Comparison of ENCODE assay signal across 13 cellular contexts in the genomic region with DNA sequence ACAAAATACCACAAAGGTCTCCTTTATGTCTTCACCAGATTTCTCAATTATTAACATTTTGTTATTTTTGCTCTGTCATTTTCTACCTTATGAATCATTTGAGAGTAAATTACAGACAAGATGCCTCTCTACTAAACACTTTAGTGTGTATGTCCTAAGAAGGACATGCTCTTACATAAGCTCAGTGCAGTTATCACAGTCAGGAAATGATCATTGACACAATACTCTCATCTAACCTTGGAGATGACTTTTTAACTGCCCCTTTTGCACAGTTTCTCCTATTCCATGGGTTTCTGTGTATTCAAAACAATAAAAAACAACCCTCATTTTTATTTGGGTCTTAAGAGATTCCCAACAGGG.
A peak's percentile ranks its signal among the peaks of the same experiment; 100 is the strongest.
DNase-seq lines count a peak whose midpoint lies in the region; ATAC-seq, FAIRE-seq and TF ChIP-seq lines count a peak whose summit lies in the region.
"Had no signal": no experiment of that assay in that cellular context is flagged by ENCODE, and none has a peak within 500 bp of the region (broad histone marks: within the 10 kb centered on the region; RNA-seq: fewer than 3 reads in every experiment).

No MANE protein-coding gene starts in this region.

- no peaks in the 10 kb centered on the region for H3K79me2 ChIP-seq in GM23248 (ENCODE audit: insufficient read depth)

- no peak overlapping the region for H3K4me3 Mint-ChIP-seq in chondrocyte (ENCODE audit: unreplicated experiment)
- peak overlapping the region in 8 of 10 donors; percentile 31 to 82 (median 66) for H3K4me3 Mint-ChIP-seq in naive thymus-derived CD8-positive, alpha-beta T cell

- H3F3A ChIP-seq in GM23248 (ENCODE audit: insufficient read depth) = peaks cover 36% of the 10 kb centered on the region

- peak overlapping the region; percentile 14; the same call in 1 of the 2 replicates for H3K9ac ChIP-seq in GM23248

- no peaks in the 10 kb centered on the region for H3K36me3 ChIP-seq in GM23248 (ENCODE audit: low read depth)
- H3K36me3 ChIP-seq: HAP-1 had no signal

- no peaks in the 10 kb centered on the region for H3K9me2 ChIP-seq in GM23248 (ENCODE audit: insufficient read depth)

- ATAC-seq in naive thymus-derived CD8-positive, alpha-beta T cell = peak; percentile 41 to 52
- ATAC-seq in HG03135 (IDR thresholded peaks at IDR 0.05; ENCODE audit: unreplicated experiment) (no peak), GM19455 (IDR thresholded peaks at IDR 0.05; ENCODE audit: unreplicated experiment) (no peak)

- H3K27ac Mint-ChIP-seq in chondrocyte (ENCODE audit: unreplicated experiment) = peak overlapping the region; percentile 85
- peak overlapping the region in 5 of 10 donors; percentile 26 to 74 (median 65) for H3K27ac Mint-ChIP-seq in naive thymus-derived CD8-positive, alpha-beta T cell

- peaks cover 24% of the 10 kb centered on the region for H3K4me1 ChIP-seq in GM23248 (ENCODE audit: insufficient read depth)
- H3K4me1 ChIP-seq: HAP-1 had no signal

- H3K27me3 Mint-ChIP-seq in chondrocyte (ENCODE audit: low read depth) = no peaks in the 10 kb centered on the region
- H3K27me3 Mint-ChIP-seq in naive thymus-derived CD8-positive, alpha-beta T cell = peaks cover 0 to 10% (median 5%) of the 10 kb centered on the region in 5 donors

- peak overlapping the region; percentile 31 for H3K4me2 ChIP-seq in GM23248 (ENCODE audit: unreplicated experiment)

- TF ChIP-seq CTCF in AG09309 (IDR thresholded peaks at IDR 0.05; ENCODE audit: control insufficient read depth, insufficient read depth, low read depth, low read length, missing control alignments) (no peak), chondrocyte (IDR thresholded peaks at IDR 0.05) (no peak)

- no peaks in the 10 kb centered on the region for H4K20me1 ChIP-seq in GM23248 (ENCODE audit: insufficient read depth)

- peak overlapping the region; percentile 46 for H3K27ac ChIP-seq in GM23248

- no peak for FAIRE-seq in GM19239 (lab: Jason Lieb, UNC)
- FAIRE-seq: frontal cortex had no signal

- H2AFZ ChIP-seq in GM23248 = peak overlapping the region; percentile 52

- no peaks in the 10 kb centered on the region for H3K27me3 ChIP-seq in GM23248 (replicated peaks; ENCODE audit: insufficient read depth)

- POLR2A ChIA-PET in naive thymus-derived CD8-positive, alpha-beta T cell (lab: Charles Lee) = no interaction called here

- peak; percentile 37 for DNase-seq in AG09309 (ENCODE audit: low read depth)
- DNase-seq in GM23248 = peak; percentile 69
- DNase-seq in chondrocyte (ENCODE audit: low spot score) = no peak
- peak in 1 of 10 donors; percentile 7 for DNase-seq in naive thymus-derived CD8-positive, alpha-beta T cell
- DNase-seq in GM19239 (ENCODE audit: insufficient read length, low spot score) = no peak
- DNase-seq in stimulated activated CD4-positive, alpha-beta T cell treated with anti-CD3 and anti-CD28 coated beads, Interleukin-4, amount 100 ng/mL, for 4 hours = no peak
- DNase-seq: NCI-H2081 treated with DMSO at 0.1 percent for 48 hours, OCI-M1, posterior cingulate gyrus had no signal

- in situ Hi-C loops in GM23248 (cut with MboI) = no loop called here

- H3K9me3 ChIP-seq in GM23248 (ENCODE audit: low read depth) = no peaks in the 10 kb centered on the region
- H3K9me3 ChIP-seq: HAP-1 had no signal

- peaks cover 45% of the 10 kb centered on the region for H3K4me1 Mint-ChIP-seq in chondrocyte (ENCODE audit: low read depth)
- peaks cover 10 to 22% (median 18%) of the 10 kb centered on the region in 4 donors for H3K4me1 Mint-ChIP-seq in naive thymus-derived CD8-positive, alpha-beta T cell

- no peak overlapping the region for H3K4me3 ChIP-seq in AG09309 (ENCODE audit: control insufficient read depth, low read depth, low read length)
- peak overlapping the region; percentile 12; the same call in 1 of the 2 replicates for H3K4me3 ChIP-seq in GM23248
- H3K4me3 ChIP-seq: HAP-1 had no signal

- peaks cover 10% of the 10 kb centered on the region for H3K36me3 Mint-ChIP-seq in chondrocyte (ENCODE audit: low read depth)
- H3K36me3 Mint-ChIP-seq in naive thymus-derived CD8-positive, alpha-beta T cell = peaks cover 0 to 15% (median 13%) of the 10 kb centered on the region in 3 donors

- H3K9me3 Mint-ChIP-seq in chondrocyte (ENCODE audit: low read depth) = peaks cover 15% of the 10 kb centered on the region
- peaks cover 0 to 23% (median 10%) of the 10 kb centered on the region in 9 donors for H3K9me3 Mint-ChIP-seq in naive thymus-derived CD8-positive, alpha-beta T cell

Comparison
In these comparisons a context has a peak if more than half of its experiments do, and no peak if none do; other contexts are left out.
1. DNase-seq: peak in AG09309 (single experiment) and GM23248 (single experiment); none in chondrocyte (single experiment), GM19239 (single experiment) and stimulated activated CD4-positive, alpha-beta T cell treated with anti-CD3 and anti-CD28 coated beads, Interleukin-4, amount 100 ng/mL, for 4 hours (0 of 2).
2. ATAC-seq: peak in naive thymus-derived CD8-positive, alpha-beta T cell (2 of 2); none in HG03135 (single experiment) and GM19455 (single experiment).